22 cellular contexts compared by ENCODE assay signal in the genomic region with DNA sequence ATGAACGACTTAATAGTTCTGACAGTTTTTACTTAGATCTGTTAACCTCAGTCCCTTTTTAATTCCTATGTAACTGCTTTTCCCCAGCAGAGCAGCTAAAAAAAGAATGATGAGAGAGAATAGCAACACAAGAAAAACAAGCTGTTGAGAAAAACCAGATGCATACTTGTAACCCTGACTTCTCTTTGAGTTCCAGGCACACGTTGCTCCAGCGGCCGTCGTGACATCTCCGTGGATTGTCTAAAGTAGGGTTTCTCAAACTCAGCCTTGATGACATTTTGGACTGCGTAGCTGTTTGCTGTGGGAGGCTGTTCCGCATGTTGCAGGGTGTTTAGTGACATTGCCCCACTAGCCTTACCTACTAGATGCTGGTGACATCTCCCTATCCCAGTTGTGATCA.
"Had no signal": no experiment of that assay in that cellular context is flagged by ENCODE, and none has a peak within 500 bp of the region (broad histone marks: within the 10 kb centered on the region; RNA-seq: fewer than 3 reads in every experiment).

No MANE protein-coding gene starts in this region.

- H3K36me3 Mint-ChIP-seq: activated CD4-positive, alpha-beta memory T cell treated with anti-CD3 and anti-CD28 coated beads for 36 hours had no signal

- H3K27ac ChIP-seq: gastrocnemius medialis, lower lobe of right lung, prostate gland, SJSA1, thoracic aorta, upper lobe of right lung had no signal

- H3K27me3 ChIP-seq: gastrocnemius medialis, SJSA1, upper lobe of right lung had no signal

- H3K4me3 ChIP-seq: gastrocnemius medialis, lower lobe of right lung, prostate gland, SJSA1, thoracic aorta, upper lobe of right lung had no signal

- H3K9me3 Mint-ChIP-seq: activated B cell treated with CpG ODN at 0.5 μM for 24 hours; activated CD4-positive, alpha-beta memory T cell treated with anti-CD3 and anti-CD28 coated beads for 36 hours; activated T-helper 1 cell treated with anti-CD3 and anti-CD28 coated beads, Interleukin-12 subunit alpha, Interleukin-12 subunit beta, Interleukin-2, Interleukin-4 antibody, amounts not matched to agents 30 ng/mL and 10 ng/mL and 1 ng/mL, durations not matched to agents 14 hours and 24 hours and 36 hours; endodermal cell; stimulated activated memory B cell treated with anti-CD40 and anti-IgM and Interleukin-4, amounts not matched to agents 10 μg/mL and 1 μg/mL and 100 μg/mL, for 72 hours; T-helper 2 cell treated with Interferon-gamma antibody and Interleukin-4, amounts not matched to agents 5 μg/mL and 100 μg/mL, for 36 hours had no signal

- DNase-seq: activated B cell treated with CpG ODN at 0.5 μM for 24 hours; activated CD4-positive, alpha-beta memory T cell treated with anti-CD3 and anti-CD28 coated beads for 36 hours; activated CD4-positive, alpha-beta T cell treated with anti-CD3 and anti-CD28 coated beads for 4 hours; activated gamma-delta T cell treated with Interleukin-2 at 50 U/mL for 16 hours; activated T-cell treated with anti-CD3 and anti-CD28 coated beads for 4 hours; amygdala; central memory CD4-positive, alpha-beta T cell; endodermal cell; gastrocnemius medialis; left cardiac atrium; lower lobe of right lung; midbrain; stimulated activated CD4-positive, alpha-beta T cell treated with anti-CD3 and anti-CD28 coated beads, Interleukin-4, amount 100 ng/mL, for 4 hours; upper lobe of right lung had no signal

- H3K9me3 ChIP-seq: gastrocnemius medialis, lower lobe of right lung, prostate gland, SJSA1, thoracic aorta, upper lobe of right lung had no signal

- H3K4me3 Mint-ChIP-seq: activated B cell treated with CpG ODN at 0.5 μM for 24 hours; activated CD4-positive, alpha-beta memory T cell treated with anti-CD3 and anti-CD28 coated beads for 36 hours; activated naive CD8-positive, alpha-beta T cell; activated T-helper 1 cell treated with anti-CD3 and anti-CD28 coated beads, Interleukin-12 subunit alpha, Interleukin-12 subunit beta, Interleukin-2, Interleukin-4 antibody, amounts not matched to agents 30 ng/mL and 10 ng/mL and 1 ng/mL, durations not matched to agents 14 hours and 24 hours and 36 hours; endodermal cell; stimulated activated memory B cell treated with anti-CD40 and anti-IgM and Interleukin-4, amounts not matched to agents 10 μg/mL and 1 μg/mL and 100 μg/mL, for 72 hours; T-helper 2 cell treated with Interferon-gamma antibody and Interleukin-4, amounts not matched to agents 5 μg/mL and 100 μg/mL, for 36 hours had no signal

- H3K36me3 ChIP-seq: gastrocnemius medialis, lower lobe of right lung, prostate gland, SJSA1, thoracic aorta had no signal

- ATAC-seq: gastrocnemius medialis; lower lobe of right lung; sciatic nerve; stimulated activated memory B cell treated with anti-CD40 and anti-IgM and Interleukin-4, amounts not matched to agents 10 μg/mL and 1 μg/mL and 100 μg/mL, for 72 hours; upper lobe of right lung had no signal

- H3K27me3 Mint-ChIP-seq: activated B cell treated with CpG ODN at 0.5 μM for 24 hours; activated CD4-positive, alpha-beta memory T cell treated with anti-CD3 and anti-CD28 coated beads for 36 hours; activated naive CD8-positive, alpha-beta T cell; stimulated activated memory B cell treated with anti-CD40 and anti-IgM and Interleukin-4, amounts not matched to agents 10 μg/mL and 1 μg/mL and 100 μg/mL, for 72 hours had no signal

- H3K27ac Mint-ChIP-seq: activated B cell treated with CpG ODN at 0.5 μM for 24 hours; activated CD4-positive, alpha-beta memory T cell treated with anti-CD3 and anti-CD28 coated beads for 36 hours; activated naive CD8-positive, alpha-beta T cell; activated T-helper 1 cell treated with anti-CD3 and anti-CD28 coated beads, Interleukin-12 subunit alpha, Interleukin-12 subunit beta, Interleukin-2, Interleukin-4 antibody, amounts not matched to agents 30 ng/mL and 10 ng/mL and 1 ng/mL, durations not matched to agents 14 hours and 24 hours and 36 hours; endodermal cell; stimulated activated memory B cell treated with anti-CD40 and anti-IgM and Interleukin-4, amounts not matched to agents 10 μg/mL and 1 μg/mL and 100 μg/mL, for 72 hours; T-helper 2 cell treated with Interferon-gamma antibody and Interleukin-4, amounts not matched to agents 5 μg/mL and 100 μg/mL, for 36 hours had no signal

- H3K4me1 ChIP-seq: gastrocnemius medialis, lower lobe of right lung, prostate gland, SJSA1, upper lobe of right lung had no signal
